ENCODE assay signal across 13 cellular contexts in genomic region chr3:152277198-152277597, GRCh38. TPM values are rescaled to one million over a fixed set of nuclear protein-coding genes. Genes with fewer than 3 reads are reported as not detected.
A peak's percentile ranks its signal among the peaks of the same experiment; 100 is the strongest.
DNase-seq lines count a peak whose midpoint lies in the region; ATAC-seq and TF ChIP-seq lines count a peak whose summit lies in the region.
"Had no signal": no experiment of that assay in that cellular context is flagged by ENCODE, and none has a peak within 500 bp of the region (broad histone marks: within the 10 kb centered on the region; RNA-seq: fewer than 3 reads in every experiment).

No MANE protein-coding gene starts in this region.

- no peaks in the 10 kb centered on the region for H3K9me3 ChIP-seq in Loucy (ENCODE audit: insufficient read depth, low read depth, low read length)
- no peaks in the 10 kb centered on the region for H3K9me3 ChIP-seq in breast epithelium

- H3K36me3 Mint-ChIP-seq in activated CD4-positive, alpha-beta T cell treated with anti-CD3 and anti-CD28 coated beads, Interleukin-2, amount 10 ng/mL, durations not matched to agents 7 days and 5 days (ENCODE audit: low read depth) = peaks cover 41% of the 10 kb centered on the region

- intact Hi-C loops in breast epithelium (cut with DNase I; ENCODE audit: low total_unique reads) = no loop called here

- H3K27ac Mint-ChIP-seq in activated CD4-positive, alpha-beta T cell treated with anti-CD3 and anti-CD28 coated beads, Interleukin-2, amount 10 ng/mL, durations not matched to agents 7 days and 5 days = no peak overlapping the region
- H3K27ac Mint-ChIP-seq: nephron progenitor cell had no signal

- POLR2A ChIA-PET in activated CD4-positive, alpha-beta T cell treated with anti-CD3 and anti-CD28 coated beads, Interleukin-2, amount 10 ng/mL, durations not matched to agents 7 days and 5 days (lab: Charles Lee) = no interaction called here

- no peak for TF ChIP-seq POLR2A in breast epithelium (IDR thresholded peaks at IDR 0.05)

- no peak for TF ChIP-seq CTCF in Loucy (conservative IDR thresholded peaks at IDR 0.05; ENCODE audit: low read length)
- no peak for TF ChIP-seq CTCF in breast epithelium (IDR thresholded peaks at IDR 0.05)

- H3K36me3 ChIP-seq in Loucy (ENCODE audit: insufficient read depth, low read length) (no peaks in the 10 kb centered on the region), breast epithelium (no peaks in the 10 kb centered on the region), rectal smooth muscle tissue (ENCODE audit: control insufficient read depth, insufficient read depth, low read length) (no peaks in the 10 kb centered on the region)

- H3K4me1 ChIP-seq in Loucy (ENCODE audit: insufficient read depth, low read length, poor library complexity, severe bottlenecking) = peaks cover 81% of the 10 kb centered on the region
- peaks cover 0 to 7% of the 10 kb centered on the region in 2 donors for H3K4me1 ChIP-seq in breast epithelium
- H3K4me1 ChIP-seq in rectal smooth muscle tissue (ENCODE audit: control insufficient read depth, insufficient read depth, low read length) = peaks cover 45% of the 10 kb centered on the region

- H3K27ac ChIP-seq in breast epithelium (peak overlapping the region; percentile 4 to 37), rectal smooth muscle tissue (ENCODE audit: low read depth, low read length) (peak overlapping the region; percentile 50)
- H3K27ac ChIP-seq: foreskin keratinocyte had no signal

- no peak for DNase-seq in activated CD4-positive, alpha-beta T cell treated with anti-CD3 and anti-CD28 coated beads, Interleukin-2, amount 10 ng/mL, durations not matched to agents 7 days and 5 days
- no peak for DNase-seq in activated CD4-positive, alpha-beta T cell treated with anti-CD3 and anti-CD28 coated beads for 48 hours
- DNase-seq in breast epithelium (ENCODE audit: low spot score in 2 of 2) = no peak
- no peak for DNase-seq in MV-4-11 (lab: John Stamatoyannopoulos, UW)
- DNase-seq: foreskin keratinocyte, H7, NCI-H524, nephron progenitor cell, SHP77 treated with DMSO at 0.1 percent for 48 hours had no signal

- CTCF ChIA-PET in activated CD4-positive, alpha-beta T cell treated with anti-CD3 and anti-CD28 coated beads, Interleukin-2, amount 10 ng/mL, durations not matched to agents 7 days and 5 days (lab: Charles Lee) = no interaction called here

- H3K27me3 ChIP-seq in Loucy (ENCODE audit: insufficient read depth, low read length, poor library complexity, severe bottlenecking) (no peaks in the 10 kb centered on the region), breast epithelium (no peaks in the 10 kb centered on the region), rectal smooth muscle tissue (ENCODE audit: control insufficient read depth, insufficient read depth, low read length) (no peaks in the 10 kb centered on the region)
- H3K27me3 ChIP-seq: foreskin keratinocyte had no signal

- ATAC-seq in GM18517 (IDR thresholded peaks at IDR 0.05; ENCODE audit: unreplicated experiment) (no peak), HG02610 (IDR thresholded peaks at IDR 0.05; ENCODE audit: unreplicated experiment) (no peak)
- ATAC-seq: foreskin keratinocyte had no signal

- no peaks in the 10 kb centered on the region for H3F3A ChIP-seq in Loucy (ENCODE audit: low read depth)

- H4K20me1 ChIP-seq in Loucy (ENCODE audit: insufficient read depth, low read length, poor library complexity, severe bottlenecking) = peaks cover 100% of the 10 kb centered on the region

- H3K4me1 Mint-ChIP-seq in activated CD4-positive, alpha-beta T cell treated with anti-CD3 and anti-CD28 coated beads, Interleukin-2, amount 10 ng/mL, durations not matched to agents 7 days and 5 days = peaks cover 75% of the 10 kb centered on the region
- H3K4me1 Mint-ChIP-seq: nephron progenitor cell had no signal

- peaks cover 100% of the 10 kb centered on the region for H3K79me2 ChIP-seq in Loucy (ENCODE audit: insufficient read depth, low read length)

- H3K9me3 Mint-ChIP-seq in activated CD4-positive, alpha-beta T cell treated with anti-CD3 and anti-CD28 coated beads, Interleukin-2, amount 10 ng/mL, durations not matched to agents 7 days and 5 days = no peaks in the 10 kb centered on the region
- H3K9me3 Mint-ChIP-seq: nephron progenitor cell had no signal

- H3K27me3 Mint-ChIP-seq in activated CD4-positive, alpha-beta T cell treated with anti-CD3 and anti-CD28 coated beads, Interleukin-2, amount 10 ng/mL, durations not matched to agents 7 days and 5 days = no peaks in the 10 kb centered on the region

- H3K4me2 ChIP-seq in Loucy (ENCODE audit: low read depth, low read length, poor library complexity, severe bottlenecking) = peak overlapping the region; percentile 89

- no peak overlapping the region for H2AFZ ChIP-seq in Loucy (ENCODE audit: low read length)

- H3K4me3 Mint-ChIP-seq in activated CD4-positive, alpha-beta T cell treated with anti-CD3 and anti-CD28 coated beads, Interleukin-2, amount 10 ng/mL, durations not matched to agents 7 days and 5 days = peak overlapping the region; percentile 29
- H3K4me3 Mint-ChIP-seq: nephron progenitor cell had no signal

- H3K4me3 ChIP-seq in Loucy (ENCODE audit: low read length, poor library complexity, severe bottlenecking) (peak overlapping the region; percentile 28), breast epithelium (no peak overlapping the region), rectal smooth muscle tissue (ENCODE audit: low read length) (no peak overlapping the region)

- no peaks in the 10 kb centered on the region for H3K9me2 ChIP-seq in Loucy (replicated peaks; ENCODE audit: low read depth, low read length)

- no peak overlapping the region for H3K9ac ChIP-seq in Loucy (ENCODE audit: low read depth, low read length, poor library complexity, severe bottlenecking)
- H3K9ac ChIP-seq in rectal smooth muscle tissue (ENCODE audit: low read length) = no peak overlapping the region

RNA-seq across cellular contexts. Expression of gene MBNL1, which starts 8.5 kb away (rescaled TPM):
- total RNA-seq in activated CD4-positive, alpha-beta T cell treated with anti-CD3 and anti-CD28 coated beads, Interleukin-2, amount 10 ng/mL, durations not matched to agents 7 days and 5 days = 100 to 1,000 TPM; 437 to 559 TPM
- 100 to 1,000 TPM; 314 to 702 (median 353) TPM for total RNA-seq in breast epithelium
